In genomic region chr13:111395511-111396393, GRCh38 we compare ENCODE assay signal across 22 cellular contexts.
"Had no signal": no experiment of that assay in that cellular context is flagged by ENCODE, and none has a peak within 500 bp of the region (broad histone marks: within the 10 kb centered on the region; RNA-seq: fewer than 3 reads in every experiment).

No MANE protein-coding gene starts in this region.

- H3K4me1 Mint-ChIP-seq: activated naive CD8-positive, alpha-beta T cell treated with anti-CD3 and anti-CD28 coated beads for 36 hours had no signal

- ATAC-seq: activated T-cell treated with anti-CD3 and anti-CD28 coated beads, Interleukin-2, amount 50 U/mL, for 4 hours; effector memory CD8-positive, alpha-beta T cell; left lobe of liver; psoas muscle; right cardiac atrium; stimulated activated naive CD8-positive, alpha-beta T cell treated with anti-CD3 and anti-CD28 coated beads, Interleukin-15, amount 100 ng/mL, for 72 hours had no signal

- H3K36me3 Mint-ChIP-seq: activated naive CD8-positive, alpha-beta T cell treated with anti-CD3 and anti-CD28 coated beads for 36 hours had no signal

- H3K4me3 Mint-ChIP-seq: activated naive CD8-positive, alpha-beta T cell treated with anti-CD3 and anti-CD28 coated beads for 36 hours; activated T-cell treated with anti-CD3 and anti-CD28 coated beads, Interleukin-2, amount 50 U/mL, for 4 hours; effector memory CD8-positive, alpha-beta T cell; stimulated activated naive CD8-positive, alpha-beta T cell treated with anti-CD3 and anti-CD28 coated beads, Interleukin-15, amount 100 ng/mL, for 72 hours had no signal

- H3K36me3 ChIP-seq: upper lobe of left lung had no signal

- H3K27me3 ChIP-seq: upper lobe of left lung had no signal

- H3K9me3 ChIP-seq: psoas muscle, upper lobe of left lung had no signal

- H3K27ac Mint-ChIP-seq: activated naive CD8-positive, alpha-beta T cell treated with anti-CD3 and anti-CD28 coated beads for 36 hours; effector memory CD8-positive, alpha-beta T cell; stimulated activated naive CD8-positive, alpha-beta T cell treated with anti-CD3 and anti-CD28 coated beads, Interleukin-15, amount 100 ng/mL, for 72 hours had no signal

- H3K27me3 Mint-ChIP-seq: activated naive CD8-positive, alpha-beta T cell treated with anti-CD3 and anti-CD28 coated beads for 36 hours; stimulated activated naive CD8-positive, alpha-beta T cell treated with anti-CD3 and anti-CD28 coated beads, Interleukin-15, amount 100 ng/mL, for 72 hours had no signal

- DNase-seq: activated CD4-positive, alpha-beta T cell treated with anti-CD3 and anti-CD28 coated beads, Interleukin-2, amount 50 U/mL, for 4 hours; activated CD4-positive, CD25-positive, alpha-beta regulatory T cell treated with anti-CD3 and anti-CD28 coated beads, Interleukin-2, amount 50 U/mL, for 72 hours; activated naive CD8-positive, alpha-beta T cell treated with anti-CD3 and anti-CD28 coated beads for 36 hours; activated T-cell treated with anti-CD3 and anti-CD28 coated beads, Interleukin-2, amount 50 U/mL, for 4 hours; amniotic stem cell; dermis blood vessel endothelial cell; effector memory CD8-positive, alpha-beta T cell; foreskin fibroblast; hypothalamus; midbrain; psoas muscle; right cardiac atrium; stimulated activated CD4-positive, alpha-beta T cell treated with anti-CD3 and anti-CD28 coated beads, Interleukin-15, amount 100 ng/mL, for 24 hours; stimulated activated CD4-positive, alpha-beta T cell treated with anti-CD3 and anti-CD28 coated beads, Interleukin-2, amount 100 ng/mL, for 48 hours; stimulated activated naive CD8-positive, alpha-beta T cell treated with anti-CD3 and anti-CD28 coated beads, Interleukin-15, amount 100 ng/mL, for 72 hours; T-helper 2 cell had no signal

- H3K4me3 ChIP-seq: lung, psoas muscle, skin epidermis, upper lobe of left lung had no signal

- H3K27ac ChIP-seq: epithelial cell of prostate, psoas muscle, skin epidermis, upper lobe of left lung, VCaP had no signal

- H3K9me3 Mint-ChIP-seq: activated naive CD8-positive, alpha-beta T cell treated with anti-CD3 and anti-CD28 coated beads for 36 hours; effector memory CD8-positive, alpha-beta T cell had no signal

- H3K4me1 ChIP-seq: psoas muscle, upper lobe of left lung had no signal
